In genomic region chr13:49171358-49171757, GRCh38 we compare ENCODE assay signal across 3 cellular contexts.
TF ChIP-seq lines count a peak whose summit lies in the region.

No MANE protein-coding gene starts in this region.

TF ChIP-seq in HepG2, 621 proteins besides CTCF, POLR2A, EP300 and RAD21:
- TF ChIP-seq MAFK (conservative IDR thresholded peaks at IDR 0.05 in 1 of 2, IDR thresholded peaks at IDR 0.05 in 1 of 2; ENCODE audit: low read length in 2 of 2) (peak; percentile 99 to 100), MAFF (IDR thresholded peaks at IDR 0.05; ENCODE audit: low read depth, low read length) (peak; percentile 99), ZC3H13 (CRISPR knock-in tag; IDR thresholded peaks at IDR 0.05) (no peak)
TF ChIP-seq in HepG2: peak in this region for 2.

TF ChIP-seq in K562, 482 proteins besides CTCF, POLR2A, EP300 and RAD21:
- no peak for TF ChIP-seq ARID2 (IDR thresholded peaks at IDR 0.05)
- no peak for TF ChIP-seq ZBED1 (IDR thresholded peaks at IDR 0.05)
- TF ChIP-seq KAT7 (CRISPR knock-in tag; IDR thresholded peaks at IDR 0.05; ENCODE audit: borderline replicate concordance): no peak
- TF ChIP-seq MAFG (tag; conservative IDR thresholded peaks at IDR 0.05): peak; percentile 85
- TF ChIP-seq SRSF9 (IDR thresholded peaks at IDR 0.05; ENCODE audit: borderline replicate concordance, low read depth, low read length): no peak
- TF ChIP-seq C11orf30 (IDR thresholded peaks at IDR 0.05; ENCODE audit: low read depth): peak; percentile 91
- no peak for TF ChIP-seq POLR3G (IDR thresholded peaks at IDR 0.05; ENCODE audit: extremely low read depth, insufficient read length, insufficient replicate concordance)
- peak; percentile 93 for TF ChIP-seq ZNF316 (IDR thresholded peaks at IDR 0.05)
- TF ChIP-seq ETS2 (tag; IDR thresholded peaks at IDR 0.05; ENCODE audit: borderline replicate concordance, poor library complexity, severe bottlenecking): no peak
- peak; percentile 99 for TF ChIP-seq MAFK (IDR thresholded peaks at IDR 0.05; ENCODE audit: low read length)
- peak; percentile 98 for TF ChIP-seq MAFF (IDR thresholded peaks at IDR 0.05; ENCODE audit: low read length)
- no peak for TF ChIP-seq ZNF217 (CRISPR knock-in tag; IDR thresholded peaks at IDR 0.05)
- TF ChIP-seq NBN (IDR thresholded peaks at IDR 0.05; ENCODE audit: low read depth): no peak
- no peak for TF ChIP-seq PCBP2 (IDR thresholded peaks at IDR 0.05; ENCODE audit: low read depth, low read length, poor library complexity, severe bottlenecking)
- no peak for TF ChIP-seq HDAC3 (IDR thresholded peaks at IDR 0.05; ENCODE audit: borderline replicate concordance, partially characterized antibody)
- TF ChIP-seq MYC (IDR thresholded peaks at IDR 0.05; ENCODE audit: low read depth, low read length): no peak
- TF ChIP-seq MYC (CRISPR knock-in tag; IDR thresholded peaks at IDR 0.05; ENCODE audit: borderline replicate concordance, low read depth): no peak

TF ChIP-seq in H1, 55 proteins besides CTCF, POLR2A, EP300 and RAD21:
- TF ChIP-seq ATF2 (IDR thresholded peaks at IDR 0.05; ENCODE audit: low read length) (no peak), MAFK (IDR thresholded peaks at IDR 0.05; ENCODE audit: low read depth, low read length) (peak; percentile 98)
TF ChIP-seq in H1: peak in this region for 1.
